In the genomic region with DNA sequence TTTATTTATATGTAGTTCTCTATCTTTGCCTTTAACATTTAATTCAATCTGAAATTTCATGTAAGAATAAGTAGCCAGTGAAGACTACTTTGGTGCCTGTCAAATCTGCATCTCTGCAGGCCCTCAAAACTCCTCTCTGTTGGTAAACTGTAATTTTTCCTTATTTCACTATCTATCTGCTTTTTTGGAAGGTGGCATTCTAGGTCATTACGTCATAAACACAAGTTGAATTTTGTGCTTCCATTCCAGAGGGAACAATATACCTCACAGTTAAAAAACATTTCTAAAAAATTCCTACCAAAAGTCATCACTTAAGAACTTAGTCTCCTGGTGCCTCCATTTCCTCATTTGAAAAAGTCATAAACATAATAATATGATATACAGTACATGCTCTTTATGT, we compare ENCODE assay signal across 26 cellular contexts.
"Had no signal": no experiment of that assay in that cellular context is flagged by ENCODE, and none has a peak within 500 bp of the region (broad histone marks: within the 10 kb centered on the region; RNA-seq: fewer than 3 reads in every experiment).

No MANE protein-coding gene starts in this region.

- H3K4me1 ChIP-seq: foreskin keratinocyte, prostate gland had no signal

- H3K4me1 Mint-ChIP-seq: central memory CD8-positive, alpha-beta T cell; immature natural killer cell had no signal

- H3K27me3 ChIP-seq: foreskin keratinocyte, right atrium auricular region, sigmoid colon, suprapubic skin, tibial artery had no signal

- H3K36me3 Mint-ChIP-seq: immature natural killer cell had no signal

- H3K4me3 Mint-ChIP-seq: central memory CD8-positive, alpha-beta T cell; effector memory CD8-positive, alpha-beta T cell; immature natural killer cell; naive thymus-derived CD8-positive, alpha-beta T cell; nephron progenitor cell; stimulated activated naive B cell treated with anti-CD40 and anti-IgM and Interleukin-4, amounts not matched to agents 10 μg/mL and 1 μg/mL and 100 μg/mL, for 72 hours; stimulated activated naive CD8-positive, alpha-beta T cell treated with anti-CD3 and anti-CD28 coated beads, Interleukin-15, Interleukin-2, amounts not matched to agents 100 ng/mL and 50 ng/mL, for 24 hours; type B pancreatic cell had no signal

- H3K27ac ChIP-seq: coronary artery, epithelial cell of prostate, foreskin keratinocyte, lower lobe of right lung, prostate gland, right atrium auricular region, sigmoid colon, suprapubic skin, tibial artery had no signal

- H3K27ac Mint-ChIP-seq: effector memory CD8-positive, alpha-beta T cell; immature natural killer cell; nephron progenitor cell; stimulated activated naive B cell treated with anti-CD40 and anti-IgM and Interleukin-4, amounts not matched to agents 10 μg/mL and 1 μg/mL and 100 μg/mL, for 72 hours; stimulated activated naive CD8-positive, alpha-beta T cell treated with anti-CD3 and anti-CD28 coated beads, Interleukin-15, Interleukin-2, amounts not matched to agents 100 ng/mL and 50 ng/mL, for 24 hours; type B pancreatic cell had no signal

- H3K4me3 ChIP-seq: coronary artery, lower lobe of right lung, prostate gland, right atrium auricular region, sigmoid colon, suprapubic skin, tibial artery had no signal

- DNase-seq: dermis blood vessel endothelial cell; effector memory CD8-positive, alpha-beta T cell; foreskin keratinocyte; hypothalamus; immature natural killer cell; islet precursor cell; left ventricle myocardium superior; lower lobe of right lung; naive thymus-derived CD8-positive, alpha-beta T cell; nephron progenitor cell; nucleus accumbens; sigmoid colon; stimulated activated CD4-positive, alpha-beta T cell treated with anti-CD3 and anti-CD28 coated beads, Interleukin-2, amount 100 ng/mL, for 24 hours; stimulated activated CD4-positive, alpha-beta T cell treated with anti-CD3 and anti-CD28 coated beads, Interleukin-4, amount 100 ng/mL, for 24 hours; stimulated activated naive B cell treated with anti-CD40 and anti-IgM and Interleukin-4, amounts not matched to agents 10 μg/mL and 1 μg/mL and 100 μg/mL, for 72 hours; tibial artery had no signal

- H3K9me3 Mint-ChIP-seq: effector memory CD8-positive, alpha-beta T cell; naive thymus-derived CD8-positive, alpha-beta T cell; nephron progenitor cell; stimulated activated naive B cell treated with anti-CD40 and anti-IgM and Interleukin-4, amounts not matched to agents 10 μg/mL and 1 μg/mL and 100 μg/mL, for 72 hours; stimulated activated naive CD8-positive, alpha-beta T cell treated with anti-CD3 and anti-CD28 coated beads, Interleukin-15, Interleukin-2, amounts not matched to agents 100 ng/mL and 50 ng/mL, for 24 hours had no signal

- H3K36me3 ChIP-seq: prostate gland, right atrium auricular region, sigmoid colon, tibial artery had no signal

- ATAC-seq: effector memory CD8-positive, alpha-beta T cell; esophagus mucosa; foreskin keratinocyte; left ventricle myocardium superior; lower lobe of right lung; naive thymus-derived CD8-positive, alpha-beta T cell; stimulated activated naive B cell treated with anti-CD40 and anti-IgM and Interleukin-4, amounts not matched to agents 10 μg/mL and 1 μg/mL and 100 μg/mL, for 72 hours had no signal

- H3K9me3 ChIP-seq: lower lobe of right lung, prostate gland, right atrium auricular region, sigmoid colon, suprapubic skin, tibial artery had no signal

- FAIRE-seq: endometrium had no signal
